Comparison of ENCODE assay signal across 8 cellular contexts in genomic region chr3:52277071-52277964, GRCh38. TPM values are rescaled to one million over a fixed set of nuclear protein-coding genes. Genes with fewer than 3 reads are reported as not detected.
A peak's percentile ranks its signal among the peaks of the same experiment; 100 is the strongest.
DNase-seq lines count a peak whose midpoint lies in the region; ATAC-seq, FAIRE-seq and TF ChIP-seq lines count a peak whose summit lies in the region.

No MANE protein-coding gene starts in this region.

- TF ChIP-seq RAD21 in H1 (IDR thresholded peaks at IDR 0.05 in 1 of 2, conservative IDR thresholded peaks at IDR 0.05 in 1 of 2; ENCODE audit: low read depth in 2 of 2, low read length in 2 of 2) = no peak

- no peak overlapping the region for H4K91ac ChIP-seq in H1 (replicated peaks; ENCODE audit: insufficient read length, low read length)

- H2BK12ac ChIP-seq in H1 (ENCODE audit: low read depth, low read length) = peak overlapping the region; percentile 23; the same call in 1 of the 2 replicates

- no peaks in the 10 kb centered on the region; the same call in 1 of the 2 replicates for H3K79me1 ChIP-seq in H1 (ENCODE audit: low read depth, low read length)

- peak overlapping the region; percentile 40; the same call in 1 of the 2 replicates for H3K27ac ChIP-seq in H1 (ENCODE audit: low read depth, low read length)

- DNase-seq in AG09309 (ENCODE audit: low read depth) = no peak
- peak; percentile 51 for DNase-seq in NCI-H82 (lab: John Stamatoyannopoulos, UW)
- DNase-seq in activated CD8-positive, alpha-beta memory T cell treated with anti-CD3 and anti-CD28 coated beads for 4 hours (ENCODE audit: low read depth in 2 of 2) = peak; percentile 60 to 66
- peak in 1 of 2 experiments; percentile 61 for DNase-seq in H1 (ENCODE audit: low read depth in 1 of 2, low spot score in 2 of 2)
- DNase-seq in midbrain (lab: John Stamatoyannopoulos, UW) = peak; percentile 55
- DNase-seq in stimulated activated CD8-positive, alpha-beta memory T cell treated with anti-CD3 and anti-CD28 coated beads, Interleukin-15, amount 100 ng/mL, for 4 hours (ENCODE audit: low read depth in 2 of 2) = peak; percentile 58 to 60

- no peak overlapping the region for H2BK20ac ChIP-seq in H1 (ENCODE audit: low read length)

- no peak for FAIRE-seq in H1 (lab: Jason Lieb, UNC)

- peak overlapping the region; percentile 93 for H3K4me3 ChIP-seq in AG09309 (ENCODE audit: control insufficient read depth, low read depth, low read length)
- peak overlapping the region; percentile 94 to 99 (median 97) for H3K4me3 ChIP-seq in H1 (ENCODE audit: extremely low read depth in 1 of 4, insufficient read depth in 2 of 4, low read depth in 3 of 4, low read length in 4 of 4)

- peak overlapping the region; percentile 35; the same call in 1 of the 2 replicates for H4K8ac ChIP-seq in H1 (ENCODE audit: extremely low read depth, insufficient read depth, low read length)

- no peak for TF ChIP-seq EP300 in H1 (IDR thresholded peaks at IDR 0.05; ENCODE audit: borderline replicate concordance in 1 of 2, low read depth in 2 of 2, low read length in 2 of 2)

- no peaks in the 10 kb centered on the region for H3K27me3 ChIP-seq in H1 (replicated peaks in 1 of 4; ENCODE audit: control insufficient read depth in 3 of 4, extremely low read depth in 1 of 4, insufficient read depth in 3 of 4, low read length in 3 of 4)

- 6% methylated on average over 28 of the region's 28 CpGs; no CpG with 5 or more reads in 1 of the 2 experiments for WGBS in H1 (ENCODE audit: extremely low coverage in 1 of 2, insufficient coverage in 1 of 2, insufficient read length in 1 of 2, insufficient replicate concordance in 2 of 2, low coverage in 1 of 2, low lambda C conversion rate in 2 of 2, missing lambda C conversion rate in 1 of 2), 2 experiments

- H4K5ac ChIP-seq in H1 (ENCODE audit: insufficient read length, low read depth, low read length) = no peak overlapping the region

- peak overlapping the region; percentile 84 to 90 for H3K4me2 ChIP-seq in H1 (ENCODE audit: insufficient read depth in 1 of 2, low read depth in 2 of 2, low read length in 2 of 2)

- POLR2A ChIA-PET in H1 (lab: Charles Lee; ENCODE audit: partially characterized antibody) = interaction anchor here (0.7 to 5.1 kb wide), 34 partner anchors 10 to 437 kb away, joined by 3 to 76 read pairs (median 4); partner anchors contain the start of genes GLYCTK, PPM1M, RPL29 and TWF2

- H3K14ac ChIP-seq in H1 (ENCODE audit: insufficient read length) = no peak overlapping the region

- CTCF ChIA-PET in H1 (lab: Charles Lee; ENCODE audit: partially characterized antibody) = interaction anchor here (0.6 to 6.1 kb wide), 17 partner anchors 11 to 985 kb away, joined by 3 to 34 read pairs (median 4); partner anchors contain the start of genes GLYCTK and PPM1M

- H2BK15ac ChIP-seq in H1 (ENCODE audit: low read length) = no peak overlapping the region

- H3K56ac ChIP-seq in H1 (replicated peaks; ENCODE audit: insufficient read length, low read depth, low read length) = peak overlapping the region; percentile 79

- peaks cover 41 to 59% of the 10 kb centered on the region in 2 experiments for H3K79me2 ChIP-seq in H1 (ENCODE audit: control insufficient read depth in 1 of 2, insufficient read depth in 2 of 2, low read length in 2 of 2)

- peak overlapping the region; percentile 73 for H2BK5ac ChIP-seq in H1 (ENCODE audit: low read depth, low read length)

- no peak overlapping the region for H3K23ac ChIP-seq in H1 (ENCODE audit: insufficient read length)

- peak overlapping the region in 3 of 4 experiments; percentile 98 to 99 (median 98); a peak in 6 of 7 replicates for H3K9ac ChIP-seq in H1 (replicated peaks in 1 of 4; ENCODE audit: extremely low read depth in 1 of 4, low read depth in 3 of 4, low read length in 3 of 4)

- no peaks in the 10 kb centered on the region for H3K9me3 ChIP-seq in H1 (ENCODE audit: insufficient read depth in 2 of 2, low read depth in 1 of 2, low read length in 1 of 2)

- H3K18ac ChIP-seq in H1 (ENCODE audit: extremely low read depth, low read length) = peak overlapping the region; percentile 55; the same call in 1 of the 2 replicates

- peaks cover 0 to 7% (median 2%) of the 10 kb centered on the region in 4 experiments; a peak in 2 of 8 replicates for H3K36me3 ChIP-seq in H1 (ENCODE audit: control insufficient read depth in 2 of 4, insufficient read depth in 4 of 4, low read length in 3 of 4)

- H4K20me1 ChIP-seq in H1 (replicated peaks in 1 of 2; ENCODE audit: control insufficient read depth in 1 of 2, insufficient read depth in 2 of 2, low read length in 2 of 2) = peaks cover 15 to 17% of the 10 kb centered on the region in 2 experiments

- no peak overlapping the region for H2AFZ ChIP-seq in H1 (ENCODE audit: low read length)

- TF ChIP-seq CTCF in AG09309 (IDR thresholded peaks at IDR 0.05; ENCODE audit: control insufficient read depth, insufficient read depth, low read depth, low read length, missing control alignments) (no peak), H1 (IDR thresholded peaks at IDR 0.05; ENCODE audit: control extremely low read depth in 1 of 3, insufficient read depth in 1 of 3, low read depth in 1 of 3, low read length in 3 of 3) (no peak)

- peaks cover 0 to 3% (median under 1%) of the 10 kb centered on the region in 4 experiments; a peak in 3 of 7 replicates for H3K4me1 ChIP-seq in H1 (replicated peaks in 1 of 4; ENCODE audit: control insufficient read depth in 3 of 4, insufficient read depth in 4 of 4, low read length in 3 of 4)

- ATAC-seq in GM19397 (IDR thresholded peaks at IDR 0.05; ENCODE audit: unreplicated experiment) = peak; percentile 16
- no peak for ATAC-seq in GM21515 (IDR thresholded peaks at IDR 0.05; ENCODE audit: unreplicated experiment)

- TF ChIP-seq POLR2A in H1 (IDR thresholded peaks at IDR 0.05; ENCODE audit: control extremely low read depth in 1 of 2, low read depth in 2 of 2, low read length in 2 of 2) = peak in 1 of 2 experiments; percentile 63; a peak in 2 of 3 replicates

- no peak overlapping the region for H3K4ac ChIP-seq in H1 (replicated peaks; ENCODE audit: insufficient read length, low read depth, low read length)

- no peak overlapping the region for H2BK120ac ChIP-seq in H1 (replicated peaks; ENCODE audit: low read depth, low read length)

- H3K23me2 ChIP-seq in H1 (ENCODE audit: low read depth, low read length) = peaks cover 10% of the 10 kb centered on the region

- H2AK5ac ChIP-seq in H1 (ENCODE audit: low read depth, low read length) = no peak overlapping the region

TF ChIP-seq in H1, 55 proteins besides CTCF, POLR2A, EP300 and RAD21 (continues in another document):
- TF ChIP-seq SP4 (IDR thresholded peaks at IDR 0.05; ENCODE audit: low read length) = no peak

RNA-seq across cellular contexts. Expression of gene WDR82, which starts 1.1 kb away (rescaled TPM):
- 77.2 and 82.7 TPM in 2 replicates for total RNA-seq in H1 (2021; fragmentation: NEBNext Ultra II Directional; extraction: Animal tissue kit (Norgen Biotek cat#: 25700))
- polyA plus RNA-seq in H1 (2011; rRNA removed) = 25.8 and 33.5 TPM in 2 replicates
- polyA plus RNA-seq in H1 (2011; cell fraction: cytosol; rRNA removed) = 39.1 TPM
- polyA plus RNA-seq in H1 (2011; cell fraction: nucleus; rRNA removed) = 15.2 TPM
- polyA plus RNA-seq in H1 (2012, experiment 1 of 2) = 51.4 to 74.4 TPM (median 59.0 TPM) in 4 replicates
- polyA plus RNA-seq in H1 (2012, experiment 2 of 2) = 15.1 TPM
- polyA plus RNA-seq in H1 (2013, experiment 1 of 2) = 26.5 TPM
- 26.3 TPM for polyA plus RNA-seq in H1 (2013, experiment 2 of 2)
- 75.6 and 86.5 TPM in 2 replicates for polyA minus RNA-seq in H1 (2011; rRNA and poly(A)+ RNA removed)
- polyA minus RNA-seq in H1 (2011; cell fraction: cytosol; rRNA and poly(A)+ RNA removed) = 38.2 TPM
- polyA minus RNA-seq in H1 (2011; cell fraction: nucleus; rRNA and poly(A)+ RNA removed) = 25.1 TPM

RNA-seq across cellular contexts. Expression of gene GLYCTK, which starts 10.3 kb away (rescaled TPM):
- total RNA-seq in H1 (2021; fragmentation: NEBNext Ultra II Directional; extraction: Animal tissue kit (Norgen Biotek cat#: 25700)) = 3.5 and 4.2 TPM in 2 replicates
- 8.7 and 11.1 TPM in 2 replicates for polyA plus RNA-seq in H1 (2011; rRNA removed)
- polyA plus RNA-seq in H1 (2011; cell fraction: cytosol; rRNA removed) = 10.1 TPM
- polyA plus RNA-seq in H1 (2011; cell fraction: nucleus; rRNA removed) = 23.2 TPM
- 4.5 to 7.2 TPM (median 6.2 TPM) in 4 replicates for polyA plus RNA-seq in H1 (2012, experiment 1 of 2)
- polyA plus RNA-seq in H1 (2012, experiment 2 of 2) = 6.8 TPM
- 3.0 TPM for polyA plus RNA-seq in H1 (2013, experiment 1 of 2)
- 2.4 TPM for polyA plus RNA-seq in H1 (2013, experiment 2 of 2)
- polyA minus RNA-seq in H1 (2011; rRNA and poly(A)+ RNA removed) = 6.1 and 8.1 TPM in 2 replicates
- polyA minus RNA-seq in H1 (2011; cell fraction: cytosol; rRNA and poly(A)+ RNA removed) = 4.9 TPM
- polyA minus RNA-seq in H1 (2011; cell fraction: nucleus; rRNA and poly(A)+ RNA removed) = 14.2 TPM

RNA-seq across cellular contexts. Expression of gene PPM1M, which starts 31.8 kb away (rescaled TPM):
- 5.2 and 5.4 TPM in 2 replicates for total RNA-seq in H1 (2021; fragmentation: NEBNext Ultra II Directional; extraction: Animal tissue kit (Norgen Biotek cat#: 25700))
- polyA plus RNA-seq in H1 (2011; rRNA removed) = 5.1 and 6.3 TPM in 2 replicates
- polyA plus RNA-seq in H1 (2011; cell fraction: cytosol; rRNA removed) = 6.3 TPM
- 15.4 TPM for polyA plus RNA-seq in H1 (2011; cell fraction: nucleus; rRNA removed)
- polyA plus RNA-seq in H1 (2012, experiment 1 of 2) = 4.8 to 6.4 TPM (median 5.3 TPM) in 4 replicates
- 5.8 TPM for polyA plus RNA-seq in H1 (2012, experiment 2 of 2)
- 2.7 TPM for polyA plus RNA-seq in H1 (2013, experiment 1 of 2)
- 3.0 TPM for polyA plus RNA-seq in H1 (2013, experiment 2 of 2)
- polyA minus RNA-seq in H1 (2011; rRNA and poly(A)+ RNA removed) = 7.5 and 11.2 TPM in 2 replicates
- polyA minus RNA-seq in H1 (2011; cell fraction: cytosol; rRNA and poly(A)+ RNA removed) = 5.2 TPM
- polyA minus RNA-seq in H1 (2011; cell fraction: nucleus; rRNA and poly(A)+ RNA removed) = 2.0 TPM

RNA-seq across cellular contexts. Expression of gene TWF2, which starts 38.4 kb away (rescaled TPM):
- total RNA-seq in H1 (2021; fragmentation: NEBNext Ultra II Directional; extraction: Animal tissue kit (Norgen Biotek cat#: 25700)) = 62.6 and 65.2 TPM in 2 replicates
- polyA plus RNA-seq in H1 (2011; rRNA removed) = 90.4 and 135 TPM in 2 replicates
- polyA plus RNA-seq in H1 (2011; cell fraction: cytosol; rRNA removed) = 119 TPM
- 109 TPM for polyA plus RNA-seq in H1 (2011; cell fraction: nucleus; rRNA removed)
- 54.0 to 76.2 TPM (median 70.9 TPM) in 4 replicates for polyA plus RNA-seq in H1 (2012, experiment 1 of 2)
- polyA plus RNA-seq in H1 (2012, experiment 2 of 2) = 80.6 TPM
- 44.5 TPM for polyA plus RNA-seq in H1 (2013, experiment 1 of 2)
- polyA plus RNA-seq in H1 (2013, experiment 2 of 2) = 43.3 TPM
- 48.4 and 59.6 TPM in 2 replicates for polyA minus RNA-seq in H1 (2011; rRNA and poly(A)+ RNA removed)
- polyA minus RNA-seq in H1 (2011; cell fraction: cytosol; rRNA and poly(A)+ RNA removed) = 55.5 TPM
- 25.6 TPM for polyA minus RNA-seq in H1 (2011; cell fraction: nucleus; rRNA and poly(A)+ RNA removed)

RNA-seq across cellular contexts. Expression of gene DNAH1, which starts 38.8 kb away (rescaled TPM):
- 0.63 and 1.5 TPM in 2 replicates for total RNA-seq in H1 (2021; fragmentation: NEBNext Ultra II Directional; extraction: Animal tissue kit (Norgen Biotek cat#: 25700))
- polyA plus RNA-seq in H1 (2011; rRNA removed) = 1.0 and 1.9 TPM in 2 replicates
- 1.1 TPM for polyA plus RNA-seq in H1 (2011; cell fraction: cytosol; rRNA removed)
- polyA plus RNA-seq in H1 (2011; cell fraction: nucleus; rRNA removed) = 10.6 TPM
- polyA plus RNA-seq in H1 (2012, experiment 1 of 2) = 0.35 to 1.7 TPM (median 1.0 TPM) in 4 replicates
- 0.13 TPM for polyA plus RNA-seq in H1 (2012, experiment 2 of 2)
- polyA plus RNA-seq in H1 (2013, experiment 1 of 2) = 0.22 TPM
- polyA plus RNA-seq in H1 (2013, experiment 2 of 2) = 0.20 TPM
- polyA minus RNA-seq in H1 (2011; rRNA and poly(A)+ RNA removed) = 4.0 and 4.2 TPM in 2 replicates
- 2.2 TPM for polyA minus RNA-seq in H1 (2011; cell fraction: cytosol; rRNA and poly(A)+ RNA removed)
- 6.1 TPM for polyA minus RNA-seq in H1 (2011; cell fraction: nucleus; rRNA and poly(A)+ RNA removed)
